9 cellular contexts compared by ENCODE assay signal in the genomic region with DNA sequence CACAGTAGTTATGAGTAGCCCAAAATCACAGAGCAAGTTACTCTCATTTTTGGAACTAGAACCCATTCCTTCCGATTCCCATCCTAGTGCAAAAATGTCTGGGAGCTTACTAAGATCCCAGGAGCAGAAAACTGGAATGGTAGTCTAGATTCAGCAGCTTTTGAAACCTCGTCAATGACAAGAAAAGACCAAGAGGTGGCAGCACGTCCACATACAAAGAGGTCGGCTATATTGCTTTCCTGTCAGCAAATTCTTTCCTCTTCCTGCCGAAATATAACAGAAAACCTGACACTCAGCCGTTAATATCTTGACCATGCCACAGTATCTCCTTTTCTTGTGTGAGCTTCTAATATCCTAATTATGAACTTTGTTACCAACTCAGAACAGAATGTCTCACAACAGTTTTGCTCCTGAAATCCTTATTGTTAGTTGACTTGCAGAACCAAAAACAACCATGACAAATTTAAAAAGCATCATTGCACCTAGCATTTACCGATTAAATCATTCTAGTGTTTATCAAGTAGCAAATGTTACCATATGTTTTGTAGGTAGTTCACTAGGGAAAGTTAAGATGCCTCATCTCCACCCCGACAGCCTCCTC.
DNase-seq lines count a peak whose midpoint lies in the region; ATAC-seq and TF ChIP-seq lines count a peak whose summit lies in the region.
"Had no signal": no experiment of that assay in that cellular context is flagged by ENCODE, and none has a peak within 500 bp of the region (broad histone marks: within the 10 kb centered on the region; RNA-seq: fewer than 3 reads in every experiment).

No MANE protein-coding gene starts in this region.

- intact Hi-C loops in vagina (cut with DNase I), result no loop called here

- TF ChIP-seq CTCF in RWPE2 (IDR thresholded peaks at IDR 0.05; ENCODE audit: poor library complexity, severe bottlenecking), result peak; percentile 81
- TF ChIP-seq CTCF in lung (IDR thresholded peaks at IDR 0.05; ENCODE audit: control extremely low read depth, extremely low read depth), result peak; percentile 48
- TF ChIP-seq CTCF in vagina (IDR thresholded peaks at IDR 0.05), result peak; percentile 43 to 75 (median 63)

- no peaks in the 10 kb centered on the region for H3K79me2 ChIP-seq in Karpas-422 (ENCODE audit: low read length)

- DNase-seq in COR-L47 (lab: John Stamatoyannopoulos, UW) (peak; percentile 22), Karpas-422 (peak; percentile 79), RWPE2 (ENCODE audit: low spot score) (no peak), ecto neural progenitor cell (ENCODE audit: low spot score) (peak; percentile 50), lung (ENCODE audit: low spot score) (peak; percentile 46), vagina (ENCODE audit: extremely low spot score in 2 of 2) (no peak)
- DNase-seq: activated B cell treated with CpG ODN at 0.5 μM for 24 hours had no signal

- TF ChIP-seq POLR2A in vagina (IDR thresholded peaks at IDR 0.05), result no peak

- H3K4me3 ChIP-seq in Karpas-422 (ENCODE audit: low read length) (no peak overlapping the region), RWPE2 (ENCODE audit: severe bottlenecking) (no peak overlapping the region), lung (no peak overlapping the region), vagina (no peak overlapping the region)

- H2AFZ ChIP-seq in Karpas-422 (ENCODE audit: low read length), result no peak overlapping the region; the same call in 1 of the 2 replicates

- no peaks in the 10 kb centered on the region for H4K20me1 ChIP-seq in Karpas-422 (ENCODE audit: insufficient read depth, low read depth, low read length)

- H3K36me3 ChIP-seq in Karpas-422 (ENCODE audit: insufficient read depth, low read length) (no peaks in the 10 kb centered on the region), RWPE2 (ENCODE audit: low read depth) (no peaks in the 10 kb centered on the region), lung (ENCODE audit: control insufficient read depth in 2 of 2, insufficient read depth in 2 of 2, low read length in 2 of 2) (no peaks in the 10 kb centered on the region), vagina (no peaks in the 10 kb centered on the region)

- no peaks in the 10 kb centered on the region for H3K9me3 ChIP-seq in Karpas-422 (ENCODE audit: low read length)
- H3K9me3 ChIP-seq in RWPE2 (ENCODE audit: severe bottlenecking), result no peaks in the 10 kb centered on the region
- H3K9me3 ChIP-seq in lung (ENCODE audit: control insufficient read depth in 2 of 2, insufficient read depth in 1 of 2, low read length in 1 of 2), result no peaks in the 10 kb centered on the region
- H3K9me3 ChIP-seq in vagina, result no peaks in the 10 kb centered on the region

- H3K27ac ChIP-seq in Karpas-422 (ENCODE audit: low read length) (no peak overlapping the region), RWPE2 (ENCODE audit: poor library complexity, severe bottlenecking) (no peak overlapping the region), lung (ENCODE audit: low read depth in 1 of 2, low read length in 1 of 2) (no peak overlapping the region), vagina (no peak overlapping the region)

- no peak overlapping the region for H3K4me2 ChIP-seq in Karpas-422 (ENCODE audit: low read depth, low read length, poor library complexity, severe bottlenecking)

- H3K9me2 ChIP-seq in Karpas-422 (replicated peaks; ENCODE audit: insufficient read depth, low read length), result no peaks in the 10 kb centered on the region

- H3K9ac ChIP-seq in Karpas-422 (ENCODE audit: low read length), result no peak overlapping the region

- 15 to 17% methylated on average over 8 of the region's 8 CpGs for WGBS in lung, 2 donors

- H3K27me3 ChIP-seq in Karpas-422 (ENCODE audit: low read length) (no peaks in the 10 kb centered on the region), RWPE2 (ENCODE audit: insufficient read depth, poor library complexity, severe bottlenecking) (no peaks in the 10 kb centered on the region), lung (ENCODE audit: control insufficient read depth, insufficient read depth) (no peaks in the 10 kb centered on the region), vagina (no peaks in the 10 kb centered on the region)

- H3K4me1 ChIP-seq in Karpas-422 (ENCODE audit: low read length), result no peaks in the 10 kb centered on the region
- no peaks in the 10 kb centered on the region for H3K4me1 ChIP-seq in RWPE2 (ENCODE audit: insufficient read depth, poor library complexity, severe bottlenecking)
- H3K4me1 ChIP-seq in lung (ENCODE audit: control insufficient read depth in 2 of 2, insufficient read depth in 2 of 2, low read length in 2 of 2), result peaks cover 0 to 6% of the 10 kb centered on the region in 2 donors
- H3K4me1 ChIP-seq in vagina, result peaks cover under 1% of the 10 kb centered on the region

- ATAC-seq in GM18867 (IDR thresholded peaks at IDR 0.05; ENCODE audit: unreplicated experiment) (peak; percentile 74), RWPE2 (ENCODE audit: low read depth) (peak; percentile 69), lung (ENCODE audit: insufficient read depth, low FRiP score) (peak; percentile 47), HG03095 (IDR thresholded peaks at IDR 0.05; ENCODE audit: unreplicated experiment) (no peak)

Comparison
In these comparisons a context has a peak if more than half of its experiments do, and no peak if none do; other contexts are left out.
1. DNase-seq: peak in COR-L47 (single experiment), Karpas-422 (single experiment), ecto neural progenitor cell (single experiment) and lung (single experiment); none in RWPE2 (single experiment) and vagina (0 of 2).
2. Peak in every context shown above with its lines, with median percentiles within 50 percentile points of each other: CTCF ChIP-seq.